In the genomic region with DNA sequence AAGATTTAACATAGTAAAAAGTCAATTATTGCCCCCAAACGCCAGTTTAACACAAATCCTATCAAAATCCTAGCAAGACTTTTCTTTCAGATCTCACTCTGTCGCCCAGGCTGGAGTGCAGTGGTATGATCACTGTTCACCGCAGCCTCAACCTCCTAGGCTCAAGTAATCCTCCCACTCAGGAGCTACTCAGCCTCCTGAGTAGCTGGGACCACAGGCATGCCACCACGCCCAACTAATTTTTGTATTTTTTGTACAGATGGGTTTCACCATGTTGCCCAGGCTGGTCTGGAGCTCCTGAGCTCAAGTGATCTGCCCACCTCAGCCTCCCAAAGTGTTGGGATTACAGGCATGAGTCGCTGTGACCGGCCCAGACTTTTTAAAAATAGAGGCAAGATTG, we compare ENCODE assay signal across 3 cellular contexts.
TF ChIP-seq lines count a peak whose summit lies in the region.

No MANE protein-coding gene starts in this region.

TF ChIP-seq in SK-N-SH, 30 proteins besides CTCF, POLR2A, EP300 and RAD21:
- TF ChIP-seq, protein P1, sequence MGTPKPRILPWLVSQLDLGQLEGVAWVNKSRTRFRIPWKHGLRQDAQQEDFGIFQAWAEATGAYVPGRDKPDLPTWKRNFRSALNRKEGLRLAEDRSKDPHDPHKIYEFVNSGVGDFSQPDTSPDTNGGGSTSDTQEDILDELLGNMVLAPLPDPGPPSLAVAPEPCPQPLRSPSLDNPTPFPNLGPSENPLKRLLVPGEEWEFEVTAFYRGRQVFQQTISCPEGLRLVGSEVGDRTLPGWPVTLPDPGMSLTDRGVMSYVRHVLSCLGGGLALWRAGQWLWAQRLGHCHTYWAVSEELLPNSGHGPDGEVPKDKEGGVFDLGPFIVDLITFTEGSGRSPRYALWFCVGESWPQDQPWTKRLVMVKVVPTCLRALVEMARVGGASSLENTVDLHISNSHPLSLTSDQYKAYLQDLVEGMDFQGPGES (IDR thresholded peaks at IDR 0.05; ENCODE audit: low read depth, low read length), result no peak
- TF ChIP-seq, protein P2, sequence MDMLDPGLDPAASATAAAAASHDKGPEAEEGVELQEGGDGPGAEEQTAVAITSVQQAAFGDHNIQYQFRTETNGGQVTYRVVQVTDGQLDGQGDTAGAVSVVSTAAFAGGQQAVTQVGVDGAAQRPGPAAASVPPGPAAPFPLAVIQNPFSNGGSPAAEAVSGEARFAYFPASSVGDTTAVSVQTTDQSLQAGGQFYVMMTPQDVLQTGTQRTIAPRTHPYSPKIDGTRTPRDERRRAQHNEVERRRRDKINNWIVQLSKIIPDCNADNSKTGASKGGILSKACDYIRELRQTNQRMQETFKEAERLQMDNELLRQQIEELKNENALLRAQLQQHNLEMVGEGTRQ (IDR thresholded peaks at IDR 0.05; ENCODE audit: borderline replicate concordance, low read depth, low read length), result no peak
- no peak for TF ChIP-seq TAF1 (IDR thresholded peaks at IDR 0.05; ENCODE audit: borderline replicate concordance, low read depth, low read length)

TF ChIP-seq in SK-N-SH treated with all-trans-retinoic acid at 6 μM for 48 hours, 23 proteins besides CTCF, POLR2A, EP300 and RAD21:
- no peak for TF ChIP-seq SNAI2 (CRISPR knock-in tag; IDR thresholded peaks at IDR 0.05)
- no peak for TF ChIP-seq ZNF565 (CRISPR knock-in tag; conservative IDR thresholded peaks at IDR 0.05; ENCODE audit: low read depth)
- TF ChIP-seq OSR1 (CRISPR knock-in tag; IDR thresholded peaks at IDR 0.05), result no peak
- TF ChIP-seq ZNF8 (CRISPR knock-in tag; IDR thresholded peaks at IDR 0.05), result no peak
- TF ChIP-seq ESRRG (CRISPR knock-in tag; IDR thresholded peaks at IDR 0.05), result no peak
- TF ChIP-seq, protein P3, sequence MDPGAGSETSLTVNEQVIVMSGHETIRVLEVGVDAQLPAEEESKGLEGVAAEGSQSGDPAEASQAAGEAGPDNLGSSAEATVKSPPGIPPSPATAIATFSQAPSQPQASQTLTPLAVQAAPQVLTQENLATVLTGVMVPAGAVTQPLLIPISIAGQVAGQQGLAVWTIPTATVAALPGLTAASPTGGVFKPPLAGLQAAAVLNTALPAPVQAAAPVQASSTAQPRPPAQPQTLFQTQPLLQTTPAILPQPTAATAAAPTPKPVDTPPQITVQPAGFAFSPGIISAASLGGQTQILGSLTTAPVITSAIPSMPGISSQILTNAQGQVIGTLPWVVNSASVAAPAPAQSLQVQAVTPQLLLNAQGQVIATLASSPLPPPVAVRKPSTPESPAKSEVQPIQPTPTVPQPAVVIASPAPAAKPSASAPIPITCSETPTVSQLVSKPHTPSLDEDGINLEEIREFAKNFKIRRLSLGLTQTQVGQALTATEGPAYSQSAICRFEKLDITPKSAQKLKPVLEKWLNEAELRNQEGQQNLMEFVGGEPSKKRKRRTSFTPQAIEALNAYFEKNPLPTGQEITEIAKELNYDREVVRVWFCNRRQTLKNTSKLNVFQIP (CRISPR knock-in tag; IDR thresholded peaks at IDR 0.05; ENCODE audit: borderline replicate concordance, low read depth), result no peak
- TF ChIP-seq ZFP30 (CRISPR knock-in tag; IDR thresholded peaks at IDR 0.05), result no peak
- no peak for TF ChIP-seq PPARA (CRISPR knock-in tag; IDR thresholded peaks at IDR 0.05; ENCODE audit: borderline replicate concordance)
- TF ChIP-seq, protein P4, sequence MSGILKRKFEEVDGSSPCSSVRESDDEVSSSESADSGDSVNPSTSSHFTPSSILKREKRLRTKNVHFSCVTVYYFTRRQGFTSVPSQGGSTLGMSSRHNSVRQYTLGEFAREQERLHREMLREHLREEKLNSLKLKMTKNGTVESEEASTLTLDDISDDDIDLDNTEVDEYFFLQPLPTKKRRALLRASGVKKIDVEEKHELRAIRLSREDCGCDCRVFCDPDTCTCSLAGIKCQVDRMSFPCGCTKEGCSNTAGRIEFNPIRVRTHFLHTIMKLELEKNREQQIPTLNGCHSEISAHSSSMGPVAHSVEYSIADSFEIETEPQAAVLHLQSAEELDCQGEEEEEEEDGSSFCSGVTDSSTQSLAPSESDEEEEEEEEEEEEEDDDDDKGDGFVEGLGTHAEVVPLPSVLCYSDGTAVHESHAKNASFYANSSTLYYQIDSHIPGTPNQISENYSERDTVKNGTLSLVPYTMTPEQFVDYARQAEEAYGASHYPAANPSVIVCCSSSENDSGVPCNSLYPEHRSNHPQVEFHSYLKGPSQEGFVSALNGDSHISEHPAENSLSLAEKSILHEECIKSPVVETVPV (CRISPR knock-in tag; IDR thresholded peaks at IDR 0.05), result no peak
- TF ChIP-seq, protein P5, sequence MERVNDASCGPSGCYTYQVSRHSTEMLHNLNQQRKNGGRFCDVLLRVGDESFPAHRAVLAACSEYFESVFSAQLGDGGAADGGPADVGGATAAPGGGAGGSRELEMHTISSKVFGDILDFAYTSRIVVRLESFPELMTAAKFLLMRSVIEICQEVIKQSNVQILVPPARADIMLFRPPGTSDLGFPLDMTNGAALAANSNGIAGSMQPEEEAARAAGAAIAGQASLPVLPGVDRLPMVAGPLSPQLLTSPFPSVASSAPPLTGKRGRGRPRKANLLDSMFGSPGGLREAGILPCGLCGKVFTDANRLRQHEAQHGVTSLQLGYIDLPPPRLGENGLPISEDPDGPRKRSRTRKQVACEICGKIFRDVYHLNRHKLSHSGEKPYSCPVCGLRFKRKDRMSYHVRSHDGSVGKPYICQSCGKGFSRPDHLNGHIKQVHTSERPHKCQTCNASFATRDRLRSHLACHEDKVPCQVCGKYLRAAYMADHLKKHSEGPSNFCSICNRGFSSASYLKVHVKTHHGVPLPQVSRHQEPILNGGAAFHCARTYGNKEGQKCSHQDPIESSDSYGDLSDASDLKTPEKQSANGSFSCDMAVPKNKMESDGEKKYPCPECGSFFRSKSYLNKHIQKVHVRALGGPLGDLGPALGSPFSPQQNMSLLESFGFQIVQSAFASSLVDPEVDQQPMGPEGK (CRISPR knock-in tag; IDR thresholded peaks at IDR 0.05; ENCODE audit: borderline replicate concordance), result no peak
- TF ChIP-seq ZNF70 (CRISPR knock-in tag; IDR thresholded peaks at IDR 0.05), result no peak

TF ChIP-seq in GM12891, 5 proteins besides CTCF, POLR2A, EP300 and RAD21:
- no peak for TF ChIP-seq TAF1 (IDR thresholded peaks at IDR 0.05; ENCODE audit: low read depth, low read length)
- TF ChIP-seq POLR2AphosphoS5 (IDR thresholded peaks at IDR 0.05; ENCODE audit: low read depth, low read length), result no peak
- TF ChIP-seq POU2F2 (IDR thresholded peaks at IDR 0.05; ENCODE audit: low read depth, low read length), result no peak
- no peak for TF ChIP-seq SPI1 (IDR thresholded peaks at IDR 0.05; ENCODE audit: low read depth, low read length)
- TF ChIP-seq PAX5 (IDR thresholded peaks at IDR 0.05; ENCODE audit: insufficient read depth, low read length, severe bottlenecking), result no peak
